In genomic region chr2:66481100-66481549, GRCh38 we compare ENCODE assay signal across 14 cellular contexts. TPM values are rescaled to one million over a fixed set of nuclear protein-coding genes. Genes with fewer than 3 reads are reported as not detected.
A peak's percentile ranks its signal among the peaks of the same experiment; 100 is the strongest.
DNase-seq lines count a peak whose midpoint lies in the region; ATAC-seq and TF ChIP-seq lines count a peak whose summit lies in the region.
"Had no signal": no experiment of that assay in that cellular context is flagged by ENCODE, and none has a peak within 500 bp of the region (broad histone marks: within the 10 kb centered on the region; RNA-seq: fewer than 3 reads in every experiment).

No MANE protein-coding gene starts in this region.

- no peak overlapping the region for H3K4me3 ChIP-seq in ACC112 (ENCODE audit: low read depth, low read length)
- no peak overlapping the region for H3K4me3 ChIP-seq in body of pancreas
- no peak overlapping the region for H3K4me3 ChIP-seq in right lobe of liver
- H3K4me3 ChIP-seq: gastrocnemius medialis had no signal

- intact Hi-C loops in body of pancreas (cut with DNase I), result no loop called here
- intact Hi-C loops in right lobe of liver (cut with DNase I), result no loop called here

- DNase-seq in M059J (ENCODE audit: low read depth) (peak; percentile 91), body of pancreas (peak in 3 of 4 donors; percentile 23 to 59 (median 34)), right lobe of liver (no peak), RPMI8226 (no peak), DMS153 treated with DMSO at 0.1 percent for 48 hours (lab: John Stamatoyannopoulos, UW; ENCODE audit: unreplicated experiment) (no peak), NCI-H1417 (lab: John Stamatoyannopoulos, UW) (no peak)
- DNase-seq in activated T-cell treated with anti-CD3 and anti-CD28 coated beads, Interleukin-2, amount 50 U/mL, for 48 hours, result no peak
- DNase-seq: activated naive CD4-positive, alpha-beta T cell; BE2C; gastrocnemius medialis; MM.1S; stimulated activated naive CD4-positive, alpha-beta T cell had no signal

- TF ChIP-seq CTCF in body of pancreas (IDR thresholded peaks at IDR 0.05) (no peak), right lobe of liver (IDR thresholded peaks at IDR 0.05) (no peak)

- ATAC-seq in body of pancreas (peak; percentile 63), right lobe of liver (peak; percentile 69 to 83 (median 76))
- ATAC-seq: gastrocnemius medialis had no signal

- TF ChIP-seq POLR2A in body of pancreas (IDR thresholded peaks at IDR 0.05), result peak in 1 of 3 donors; percentile 8
- TF ChIP-seq POLR2A in right lobe of liver (IDR thresholded peaks at IDR 0.05), result no peak

- H3K36me3 ChIP-seq in ACC112 (ENCODE audit: insufficient read depth, low read length) (no peaks in the 10 kb centered on the region), body of pancreas (replicated peaks in 1 of 2; ENCODE audit: insufficient read depth in 1 of 2, low read depth in 2 of 2) (peaks cover 0 to 7% of the 10 kb centered on the region in 2 donors), right lobe of liver (no peaks in the 10 kb centered on the region)
- H3K36me3 ChIP-seq: gastrocnemius medialis had no signal

- H3K27ac ChIP-seq in ACC112 (ENCODE audit: low read depth, low read length) (peak overlapping the region; percentile 1; the same call in 1 of the 2 replicates), body of pancreas (peak overlapping the region in 2 of 4 donors; percentile 62 to 71), right lobe of liver (no peak overlapping the region)
- H3K27ac ChIP-seq: gastrocnemius medialis, parathyroid adenoma had no signal

- H3K79me2 ChIP-seq in ACC112 (ENCODE audit: control insufficient read depth, insufficient read depth, low read length, unreplicated experiment), result no peaks in the 10 kb centered on the region
- H3K79me2 ChIP-seq: parathyroid adenoma had no signal

- H3K27me3 ChIP-seq in ACC112 (ENCODE audit: insufficient read depth, low read length), result no peaks in the 10 kb centered on the region
- H3K27me3 ChIP-seq in body of pancreas, result no peaks in the 10 kb centered on the region
- H3K27me3 ChIP-seq in right lobe of liver, result no peaks in the 10 kb centered on the region
- H3K27me3 ChIP-seq: BE2C, gastrocnemius medialis had no signal

- H2AFZ ChIP-seq in ACC112 (ENCODE audit: low read length, unreplicated experiment), result no peak overlapping the region
- H2AFZ ChIP-seq: parathyroid adenoma had no signal

- 11 to 16% methylated on average over 2 of the region's 2 CpGs for WGBS in body of pancreas, 2 donors
- WGBS in right lobe of liver (ENCODE audit: insufficient coverage, low coverage, low lambda C conversion rate, missing lambda C conversion rate), result 40% methylated on average over 2 of the region's 2 CpGs

- H3K4me1 ChIP-seq in ACC112 (ENCODE audit: control insufficient read depth, insufficient read depth, low read length, unreplicated experiment) (peaks cover 3% of the 10 kb centered on the region), body of pancreas (peaks cover 54% of the 10 kb centered on the region), right lobe of liver (peaks cover 0 to 9% (median 0%) of the 10 kb centered on the region in 4 donors)
- H3K4me1 ChIP-seq: BE2C, parathyroid adenoma had no signal

- H3K9me3 ChIP-seq in body of pancreas, result no peaks in the 10 kb centered on the region
- H3K9me3 ChIP-seq in right lobe of liver, result no peaks in the 10 kb centered on the region
- H3K9me3 ChIP-seq: BE2C, gastrocnemius medialis had no signal

RNA-seq across cellular contexts. Expression of gene MEIS1, which starts 46.2 kb away (rescaled TPM):
- 3.4 and 4.5 TPM in 2 replicates for total RNA-seq in M059J (2014; rRNA removed; shearing (Covaris generic))
- total RNA-seq in body of pancreas (10 to 100 TPM; 82.1 to 84.6 TPM), right lobe of liver (1 to 10 TPM; 3.1 to 8.8 (median 4.2) TPM)

Comparison
In these comparisons a context has a peak if more than half of its experiments do, and no peak if none do; other contexts are left out.
1. DNase-seq: peak in M059J (single experiment) and body of pancreas (3 of 4); none in right lobe of liver (0 of 3), RPMI8226 (single experiment), DMS153 treated with DMSO at 0.1 percent for 48 hours (single experiment), NCI-H1417 (0 of 3) and activated T-cell treated with anti-CD3 and anti-CD28 coated beads, Interleukin-2, amount 50 U/mL, for 48 hours (0 of 2).
2. RNA of gene MEIS1, which starts 46.2 kb away (total RNA-seq): 82.1 to 84.6 TPM in body of pancreas; 3.1 to 8.8 TPM in right lobe of liver and 3.4 to 4.5 TPM in M059J; every median in the first group is over 4 times any median in the second.